ENCODE assay signal across 1 cellular context in genomic region chr10:43689618-43689954, GRCh38.
TF ChIP-seq lines count a peak whose summit lies in the region.

No MANE protein-coding gene starts in this region.

TF ChIP-seq in HCT116, 20 proteins besides CTCF, POLR2A, EP300 and RAD21 (continued from another document):
- TF ChIP-seq ZBTB33 (IDR thresholded peaks at IDR 0.05; ENCODE audit: extremely low read depth, insufficient replicate concordance, low read length) (no peak), ZFX (IDR thresholded peaks at IDR 0.05) (no peak), SP1 (IDR thresholded peaks at IDR 0.05; ENCODE audit: low read depth) (no peak), POLR2AphosphoS5 (IDR thresholded peaks at IDR 0.05; ENCODE audit: low read depth, low read length) (no peak), CEBPB (IDR thresholded peaks at IDR 0.05; ENCODE audit: low read depth) (no peak), EZH2phosphoT487 (IDR thresholded peaks at IDR 0.05; ENCODE audit: borderline replicate concordance) (no peak), TCF7L2 (IDR thresholded peaks at IDR 0.05; ENCODE audit: borderline replicate concordance, extremely low read depth, insufficient read depth, insufficient read length) (no peak), ATF3 (IDR thresholded peaks at IDR 0.05) (no peak)
TF ChIP-seq in HCT116: peak in this region for 0.
